Comparison of ENCODE assay signal across 25 cellular contexts in the genomic region with DNA sequence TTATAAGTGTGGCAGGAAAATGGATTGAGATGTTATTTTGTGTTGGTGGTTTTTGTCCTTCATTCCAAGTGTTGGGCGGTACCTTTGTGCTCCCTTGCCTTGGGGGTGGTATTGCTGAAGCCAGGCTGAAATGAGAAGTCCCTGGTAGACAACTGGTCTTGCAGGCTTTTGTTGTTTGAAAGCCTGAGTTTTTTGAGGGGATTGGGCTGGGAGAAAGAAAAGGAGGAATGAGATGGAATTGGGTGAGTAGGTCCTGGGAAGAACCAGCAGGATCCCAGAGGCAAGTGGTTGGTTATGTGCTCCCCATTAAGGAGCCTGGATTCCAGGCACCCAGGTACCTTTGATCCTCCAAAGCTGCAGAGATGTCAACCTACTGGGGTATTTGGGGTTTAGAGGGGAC.
"Had no signal": no experiment of that assay in that cellular context is flagged by ENCODE, and none has a peak within 500 bp of the region (broad histone marks: within the 10 kb centered on the region; RNA-seq: fewer than 3 reads in every experiment).

No MANE protein-coding gene starts in this region.

- H3K27me3 Mint-ChIP-seq: activated naive CD4-positive, alpha-beta T cell treated with anti-CD3 and anti-CD28 coated beads, Interleukin-2, amount 50 U/mL, for 24 hours; activated T-helper 17 cell treated with anti-CD3 and anti-CD28 coated beads, Interleukin-2, amount 50 U/mL, for 72 hours had no signal

- H3K4me2 ChIP-seq: SK-N-SH had no signal

- H3K36me3 ChIP-seq: ascending aorta, SJCRH30 had no signal

- H3K9ac ChIP-seq: SK-N-SH had no signal

- DNase-seq: activated CD4-positive, alpha-beta memory T cell treated with anti-CD3 and anti-CD28 coated beads, Interleukin-2, amount 10 ng/mL, durations not matched to agents 7 days and 5 days; activated CD4-positive, alpha-beta T cell treated with anti-CD3 and anti-CD28 coated beads for 36 hours; activated CD4-positive, alpha-beta T cell treated with anti-CD3 and anti-CD28 coated beads, Interleukin-2, amount 50 U/mL, for 1 hour; activated gamma-delta T cell treated with Interleukin-2 at 50 U/mL for 16 hours; activated naive CD8-positive, alpha-beta T cell treated with anti-CD3 and anti-CD28 coated beads, Interleukin-2, amount 50 U/mL, for 24 hours; activated T-cell treated with anti-CD3 and anti-CD28 coated beads for 4 hours; activated T-cell treated with anti-CD3 and anti-CD28 coated beads, Interleukin-2, amount 50 U/mL, for 48 hours; amniotic stem cell; body of pancreas; MM.1S; NCI-H1105 treated with DMSO at 0.1 percent for 48 hours; NCI-H146; NCI-H187 treated with DMSO at 0.1 percent for 48 hours; NCI-H2081 treated with DMSO at 0.1 percent for 48 hours; NCI-H2171; NCI-H526; NCI-H774; RPMI8226; SK-N-SH; T-helper 1 cell had no signal

- H3K4me3 ChIP-seq: ascending aorta, body of pancreas, SJCRH30 had no signal

- H3K27ac Mint-ChIP-seq: activated CD4-positive, alpha-beta memory T cell treated with anti-CD3 and anti-CD28 coated beads, Interleukin-2, amount 10 ng/mL, durations not matched to agents 7 days and 5 days; activated CD4-positive, alpha-beta T cell treated with anti-CD3 and anti-CD28 coated beads for 36 hours; activated naive CD4-positive, alpha-beta T cell treated with anti-CD3 and anti-CD28 coated beads, Interleukin-2, amount 50 U/mL, for 24 hours; activated naive CD8-positive, alpha-beta T cell treated with anti-CD3 and anti-CD28 coated beads, Interleukin-2, amount 50 U/mL, for 24 hours had no signal

- H3K36me3 Mint-ChIP-seq: activated naive CD4-positive, alpha-beta T cell treated with anti-CD3 and anti-CD28 coated beads, Interleukin-2, amount 50 U/mL, for 24 hours had no signal

- H3K9me3 ChIP-seq: ascending aorta, body of pancreas, SJCRH30, SK-N-SH had no signal

- H3K27me3 ChIP-seq: ascending aorta, body of pancreas, SJCRH30 had no signal

- H3K27ac ChIP-seq: ascending aorta, body of pancreas, VCaP had no signal

- H3K4me1 Mint-ChIP-seq: activated CD4-positive, alpha-beta T cell treated with anti-CD3 and anti-CD28 coated beads for 36 hours; activated naive CD4-positive, alpha-beta T cell treated with anti-CD3 and anti-CD28 coated beads, Interleukin-2, amount 50 U/mL, for 24 hours had no signal

- H3K4me1 ChIP-seq: ascending aorta, body of pancreas had no signal

- H3K9me3 Mint-ChIP-seq: activated CD4-positive, alpha-beta memory T cell treated with anti-CD3 and anti-CD28 coated beads, Interleukin-2, amount 10 ng/mL, durations not matched to agents 7 days and 5 days; activated naive CD4-positive, alpha-beta T cell treated with anti-CD3 and anti-CD28 coated beads, Interleukin-2, amount 50 U/mL, for 24 hours; activated naive CD8-positive, alpha-beta T cell treated with anti-CD3 and anti-CD28 coated beads, Interleukin-2, amount 50 U/mL, for 24 hours; activated T-helper 17 cell treated with anti-CD3 and anti-CD28 coated beads, Interleukin-2, amount 50 U/mL, for 72 hours had no signal

- H3K4me3 Mint-ChIP-seq: activated CD4-positive, alpha-beta memory T cell treated with anti-CD3 and anti-CD28 coated beads, Interleukin-2, amount 10 ng/mL, durations not matched to agents 7 days and 5 days; activated CD4-positive, alpha-beta T cell treated with anti-CD3 and anti-CD28 coated beads for 36 hours; activated naive CD4-positive, alpha-beta T cell treated with anti-CD3 and anti-CD28 coated beads, Interleukin-2, amount 50 U/mL, for 24 hours; activated naive CD8-positive, alpha-beta T cell treated with anti-CD3 and anti-CD28 coated beads, Interleukin-2, amount 50 U/mL, for 24 hours; activated T-helper 17 cell treated with anti-CD3 and anti-CD28 coated beads, Interleukin-2, amount 50 U/mL, for 72 hours had no signal
